ENCODE assay signal across 1 cellular context in genomic region chrX:1537031-1537715, GRCh38.
TF ChIP-seq lines count a peak whose summit lies in the region.

Gene P2RY8, minus strand, starts transcription at chrX:1537185. Its CDS starts 70,627 bp downstream, at chrX:1466558.

TF ChIP-seq in GM23338, 12 proteins besides CTCF, POLR2A, EP300 and RAD21 (continued from another document):
- no peak for TF ChIP-seq ZNF462 (CRISPR knock-in tag; IDR thresholded peaks at IDR 0.05)
